ENCODE assay signal across 21 cellular contexts in the genomic region with DNA sequence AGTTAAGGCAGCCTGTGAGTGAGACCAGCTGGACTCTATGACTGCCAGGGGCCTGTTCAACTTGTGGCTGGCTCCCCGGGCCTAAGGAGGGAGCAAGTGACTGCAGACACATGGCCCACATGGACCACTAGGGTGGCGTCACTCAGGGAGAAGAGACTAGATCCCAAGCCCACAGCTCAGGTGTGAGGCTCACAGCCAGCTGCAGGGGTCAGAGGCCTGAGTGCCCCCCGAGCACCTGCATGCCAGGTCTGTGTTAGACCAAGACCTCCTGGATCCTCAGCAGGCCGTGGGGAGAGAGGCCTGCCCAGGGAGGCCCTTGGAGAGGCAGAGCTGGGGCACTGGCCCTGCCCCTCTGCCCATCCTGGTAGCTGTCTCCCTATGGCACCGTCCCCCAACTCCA.
"Had no signal": no experiment of that assay in that cellular context is flagged by ENCODE, and none has a peak within 500 bp of the region (broad histone marks: within the 10 kb centered on the region; RNA-seq: fewer than 3 reads in every experiment).

No MANE protein-coding gene starts in this region.

- H3K4me1 Mint-ChIP-seq: activated CD4-positive, alpha-beta memory T cell treated with anti-CD3 and anti-CD28 coated beads, Interleukin-2, amount 10 ng/mL, durations not matched to agents 7 days and 5 days; activated T-helper 17 cell treated with anti-CD3 and anti-CD28 coated beads, Interleukin-2, amount 50 U/mL, for 72 hours had no signal

- H3K27me3 ChIP-seq: breast epithelium had no signal

- ATAC-seq: activated T-helper 17 cell treated with anti-CD3 and anti-CD28 coated beads, Interleukin-2, amount 50 U/mL, for 72 hours; WTC11 had no signal

- H3K27ac Mint-ChIP-seq: activated CD4-positive, alpha-beta memory T cell treated with anti-CD3 and anti-CD28 coated beads, Interleukin-2, amount 10 ng/mL, durations not matched to agents 7 days and 5 days; activated T-helper 17 cell treated with anti-CD3 and anti-CD28 coated beads, Interleukin-2, amount 50 U/mL, for 72 hours; T-helper 2 cell treated with Interferon-gamma antibody and Interleukin-4, amounts not matched to agents 5 μg/mL and 100 μg/mL, for 36 hours; WTC11 had no signal

- H3K4me3 Mint-ChIP-seq: activated CD4-positive, alpha-beta memory T cell treated with anti-CD3 and anti-CD28 coated beads, Interleukin-2, amount 10 ng/mL, durations not matched to agents 7 days and 5 days; activated T-helper 17 cell treated with anti-CD3 and anti-CD28 coated beads, Interleukin-2, amount 50 U/mL, for 72 hours; T-helper 2 cell treated with Interferon-gamma antibody and Interleukin-4, amounts not matched to agents 5 μg/mL and 100 μg/mL, for 36 hours; WTC11 had no signal

- H3K4me1 ChIP-seq: breast epithelium had no signal

- DNase-seq: activated CD4-positive, alpha-beta memory T cell treated with anti-CD3 and anti-CD28 coated beads, Interleukin-2, amount 10 ng/mL, durations not matched to agents 7 days and 5 days; activated CD4-positive, alpha-beta T cell treated with anti-CD3 and anti-CD28 coated beads, Interleukin-2, amount 50 U/mL, for 1 hour; activated gamma-delta T cell treated with Interleukin-2 at 50 U/mL for 16 hours; activated naive CD4-positive, alpha-beta T cell treated with anti-CD3 and anti-CD28 coated beads, Interleukin-2, amount 50 U/mL, for 16 hours; activated T-cell treated with anti-CD3 and anti-CD28 coated beads for 4 hours; activated T-cell treated with anti-CD3 and anti-CD28 coated beads, Interleukin-2, amount 50 U/mL, for 48 hours; central memory CD4-positive, alpha-beta T cell; Kasumi-1; KBM-7; NCI-H146; NCI-H1930; NCI-H2171 treated with DMSO at 0.1 percent for 48 hours; NCI-H226; NCI-H526 treated with DMSO at 0.1 percent for 48 hours; NCI-H82; SIG-M5; T-helper 1 cell had no signal

- H3K9me3 ChIP-seq: breast epithelium had no signal

- H3K27me3 Mint-ChIP-seq: activated T-helper 17 cell treated with anti-CD3 and anti-CD28 coated beads, Interleukin-2, amount 50 U/mL, for 72 hours had no signal

- H3K4me3 ChIP-seq: breast epithelium had no signal

- H3K27ac ChIP-seq: breast epithelium had no signal

- H3K36me3 ChIP-seq: breast epithelium had no signal
